ENCODE assay signal across 9 cellular contexts in genomic region chr13:38582133-38582532, GRCh38.
DNase-seq lines count a peak whose midpoint lies in the region; ATAC-seq and TF ChIP-seq lines count a peak whose summit lies in the region.
"Had no signal": no experiment of that assay in that cellular context is flagged by ENCODE, and none has a peak within 500 bp of the region (broad histone marks: within the 10 kb centered on the region; RNA-seq: fewer than 3 reads in every experiment).

No MANE protein-coding gene starts in this region.

- no peaks in the 10 kb centered on the region for H3K9me3 Mint-ChIP-seq in activated CD4-positive, alpha-beta T cell treated with anti-CD3 and anti-CD28 coated beads, Interleukin-2, amount 10 ng/mL, durations not matched to agents 7 days and 5 days
- no peaks in the 10 kb centered on the region for H3K9me3 Mint-ChIP-seq in CD8-positive, alpha-beta T cell

- H3K36me3 ChIP-seq in mammary epithelial cell (ENCODE audit: insufficient read depth, low read length) (no peaks in the 10 kb centered on the region), liver (ENCODE audit: control insufficient read depth in 4 of 4, insufficient read depth in 3 of 4, low read depth in 1 of 4, low read length in 3 of 4) (no peaks in the 10 kb centered on the region)
- no peaks in the 10 kb centered on the region for H3K36me3 ChIP-seq in CD8-positive, alpha-beta T cell (ENCODE audit: insufficient read depth, low read length)

- no peak overlapping the region for H3K27ac ChIP-seq in mammary epithelial cell (ENCODE audit: insufficient read depth, low read depth, low read length)
- H3K27ac ChIP-seq in liver (ENCODE audit: low read depth in 1 of 2, low read length in 2 of 2): no peak overlapping the region
- H3K27ac ChIP-seq in CD8-positive, alpha-beta T cell (ENCODE audit: low read depth, low read length): no peak overlapping the region

- H3K4me1 ChIP-seq in mammary epithelial cell (ENCODE audit: insufficient read depth, low read length): no peaks in the 10 kb centered on the region
- no peaks in the 10 kb centered on the region for H3K4me1 ChIP-seq in liver (ENCODE audit: control insufficient read depth in 4 of 4, insufficient read depth in 4 of 4, low read length in 3 of 4)
- no peaks in the 10 kb centered on the region for H3K4me1 ChIP-seq in CD8-positive, alpha-beta T cell (ENCODE audit: insufficient read depth, low read length)

- H3K4me3 ChIP-seq in mammary epithelial cell (replicated peaks in 1 of 3; ENCODE audit: insufficient read depth in 1 of 3, low read depth in 2 of 3, low read length in 3 of 3): no peak overlapping the region
- H3K4me3 ChIP-seq in liver (ENCODE audit: low read depth in 1 of 3, low read length in 3 of 3): no peak overlapping the region
- no peak overlapping the region for H3K4me3 ChIP-seq in CD8-positive, alpha-beta T cell (ENCODE audit: low read depth, low read length)

- BruUV-seq in mammary epithelial cell (replicated peaks; lab: Mats Ljungman, UMichigan): no TSS peak

- intact Hi-C loops in mammary epithelial cell (cut with micrococcal nuclease): loop anchor here (2.0 to 5.0 kb wide), 5 partner anchors 235 to 941 kb away; partner anchors contain the start of gene UFM1
- intact Hi-C loops in CD8-positive, alpha-beta T cell (cut with DNase I, micrococcal nuclease): loop anchor here in 1 of 2 experiments (5.0 kb wide), 1 partner anchor 1505 kb away; no protein-coding TSS in a partner anchor

- POLR2A ChIA-PET in activated CD4-positive, alpha-beta T cell treated with anti-CD3 and anti-CD28 coated beads, Interleukin-2, amount 10 ng/mL, durations not matched to agents 7 days and 5 days (lab: Charles Lee): no interaction called here
- POLR2A ChIA-PET in CD8-positive, alpha-beta T cell (lab: Charles Lee): no interaction called here

- H3K9ac ChIP-seq in mammary epithelial cell (ENCODE audit: insufficient read depth, low read length): no peak overlapping the region
- no peak overlapping the region for H3K9ac ChIP-seq in liver (ENCODE audit: low read depth in 1 of 2, low read length in 2 of 2)

- WGBS in mammary epithelial cell (ENCODE audit: low coverage, missing lambda C conversion rate): 15% methylated on average over 2 of the region's 2 CpGs
- 15% methylated on average over 2 of the region's 2 CpGs for WGBS in liver

- H3K4me1 Mint-ChIP-seq in activated CD4-positive, alpha-beta T cell treated with anti-CD3 and anti-CD28 coated beads, Interleukin-2, amount 10 ng/mL, durations not matched to agents 7 days and 5 days: no peaks in the 10 kb centered on the region
- H3K4me1 Mint-ChIP-seq in CD8-positive, alpha-beta T cell (ENCODE audit: low read depth): no peaks in the 10 kb centered on the region

- H3K36me3 Mint-ChIP-seq in activated CD4-positive, alpha-beta T cell treated with anti-CD3 and anti-CD28 coated beads, Interleukin-2, amount 10 ng/mL, durations not matched to agents 7 days and 5 days (ENCODE audit: low read depth): no peaks in the 10 kb centered on the region
- H3K36me3 Mint-ChIP-seq in CD8-positive, alpha-beta T cell: no peaks in the 10 kb centered on the region
- H3K36me3 Mint-ChIP-seq: activated naive CD8-positive, alpha-beta T cell had no signal

- DNase-seq in activated CD4-positive, alpha-beta T cell treated with anti-CD3 and anti-CD28 coated beads, Interleukin-2, amount 10 ng/mL, durations not matched to agents 7 days and 5 days: peak; percentile 8
- DNase-seq in activated CD4-positive, alpha-beta T cell treated with anti-CD3 and anti-CD28 coated beads, Interleukin-2, amount 50 U/mL, for 1 hour: no peak
- DNase-seq in NCI-H446 treated with DMSO at 0.1 percent for 48 hours (lab: John Stamatoyannopoulos, UW) (peak; percentile 14), mammary epithelial cell (peak; percentile 44)
- DNase-seq in CD8-positive, alpha-beta T cell: no peak
- no peak for DNase-seq in activated effector memory CD4-positive, alpha-beta T cell treated with Interleukin-2 at 50 U/mL for 16 hours

- in situ Hi-C loops in mammary epithelial cell (cut with MboI; ENCODE audit: low sequenced_read_pairs in 2 of 2): no loop called here

- H3K27me3 ChIP-seq in mammary epithelial cell (ENCODE audit: insufficient read depth, low read length): no peaks in the 10 kb centered on the region
- no peaks in the 10 kb centered on the region for H3K27me3 ChIP-seq in liver (ENCODE audit: control insufficient read depth in 4 of 4, insufficient read depth in 4 of 4, low read length in 3 of 4)
- no peaks in the 10 kb centered on the region for H3K27me3 ChIP-seq in CD8-positive, alpha-beta T cell (ENCODE audit: insufficient read depth, low read length)

- H3K4me2 ChIP-seq in mammary epithelial cell (ENCODE audit: insufficient read depth, low read depth, low read length): no peak overlapping the region

- no peak overlapping the region for H2AFZ ChIP-seq in mammary epithelial cell (ENCODE audit: low read depth, low read length)

- peak; percentile 68 to 71 for TF ChIP-seq RAD21 in liver (IDR thresholded peaks at IDR 0.05)

- H3K4me3 Mint-ChIP-seq in activated CD4-positive, alpha-beta T cell treated with anti-CD3 and anti-CD28 coated beads, Interleukin-2, amount 10 ng/mL, durations not matched to agents 7 days and 5 days: no peak overlapping the region
- H3K4me3 Mint-ChIP-seq in CD8-positive, alpha-beta T cell: no peak overlapping the region
- H3K4me3 Mint-ChIP-seq: activated naive CD8-positive, alpha-beta T cell had no signal

- no peaks in the 10 kb centered on the region for H4K20me1 ChIP-seq in mammary epithelial cell (ENCODE audit: insufficient read depth, low read length)

- peak; percentile 38 to 56 for TF ChIP-seq CTCF in mammary epithelial cell (conservative IDR thresholded peaks at IDR 0.05 in 1 of 2, IDR thresholded peaks at IDR 0.05 in 1 of 2; ENCODE audit: extremely low read depth in 1 of 2, insufficient read depth in 1 of 2, low read depth in 1 of 2, low read length in 2 of 2)
- peak; percentile 32 for TF ChIP-seq CTCF in liver (IDR thresholded peaks at IDR 0.05; ENCODE audit: low read depth, low read length, missing input control)
- no peak for TF ChIP-seq CTCF in CD8-positive, alpha-beta T cell (IDR thresholded peaks at IDR 0.05)

- CTCF ChIA-PET in activated CD4-positive, alpha-beta T cell treated with anti-CD3 and anti-CD28 coated beads, Interleukin-2, amount 10 ng/mL, durations not matched to agents 7 days and 5 days (lab: Charles Lee): interaction anchor here (1.6 kb wide), 1 partner anchor 8 kb away, joined by 5 read pairs; no protein-coding TSS in a partner anchor
- CTCF ChIA-PET in mammary epithelial cell (lab: Charles Lee; ENCODE audit: low non-redundant PET): interaction anchor here (0.6 to 1.1 kb wide), 7 partner anchors 76 to 940 kb away, joined by 3 to 7 read pairs (median 4); partner anchors contain the start of gene TRPC4
- CTCF ChIA-PET in CD8-positive, alpha-beta T cell (lab: Charles Lee): interaction anchor here (0.8 kb wide), 1 partner anchor 1507 kb away, joined by 3 read pairs; no protein-coding TSS in a partner anchor

- H3K9me3 ChIP-seq in mammary epithelial cell (replicated peaks; ENCODE audit: insufficient read depth, low read length): no peaks in the 10 kb centered on the region
- H3K9me3 ChIP-seq in liver (ENCODE audit: control insufficient read depth in 4 of 4, low read length in 3 of 4): no peaks in the 10 kb centered on the region
- H3K9me3 ChIP-seq in CD8-positive, alpha-beta T cell (ENCODE audit: low read length): no peaks in the 10 kb centered on the region

- no peaks in the 10 kb centered on the region for H3K79me2 ChIP-seq in mammary epithelial cell (ENCODE audit: insufficient read depth, low read length)

- peak; percentile 73 for ATAC-seq in HG02870 (IDR thresholded peaks at IDR 0.05; ENCODE audit: unreplicated experiment)
- no peak for ATAC-seq in CD8-positive, alpha-beta T cell

- H3K27me3 Mint-ChIP-seq in activated CD4-positive, alpha-beta T cell treated with anti-CD3 and anti-CD28 coated beads, Interleukin-2, amount 10 ng/mL, durations not matched to agents 7 days and 5 days: no peaks in the 10 kb centered on the region
- H3K27me3 Mint-ChIP-seq in CD8-positive, alpha-beta T cell (ENCODE audit: low read depth): no peaks in the 10 kb centered on the region

- dilution Hi-C loops in mammary epithelial cell (cut with HindIII; ENCODE audit: low sequenced_read_pairs): no loop called here

- H3K27ac Mint-ChIP-seq in activated CD4-positive, alpha-beta T cell treated with anti-CD3 and anti-CD28 coated beads, Interleukin-2, amount 10 ng/mL, durations not matched to agents 7 days and 5 days: no peak overlapping the region
- no peak overlapping the region for H3K27ac Mint-ChIP-seq in CD8-positive, alpha-beta T cell
- H3K27ac Mint-ChIP-seq: activated naive CD8-positive, alpha-beta T cell had no signal

TF ChIP-seq in liver, 16 proteins besides CTCF, POLR2A, EP300 and RAD21:
- TF ChIP-seq EGR1 (IDR thresholded peaks at IDR 0.05; ENCODE audit: low read depth in 2 of 2) (no peak), RXRA (IDR thresholded peaks at IDR 0.05) (no peak), NR2F2 (IDR thresholded peaks at IDR 0.05) (no peak), ATF3 (IDR thresholded peaks at IDR 0.05) (no peak), FOXA2 (IDR thresholded peaks at IDR 0.05) (no peak)

Comparison
In these comparisons a context has a peak if more than half of its experiments do, and no peak if none do; other contexts are left out.
1. DNase-seq: peak in activated CD4-positive, alpha-beta T cell treated with anti-CD3 and anti-CD28 coated beads, Interleukin-2, amount 10 ng/mL, durations not matched to agents 7 days and 5 days (single experiment), NCI-H446 treated with DMSO at 0.1 percent for 48 hours (single experiment) and mammary epithelial cell (single experiment); none in activated CD4-positive, alpha-beta T cell treated with anti-CD3 and anti-CD28 coated beads, Interleukin-2, amount 50 U/mL, for 1 hour (single experiment), CD8-positive, alpha-beta T cell (0 of 7) and activated effector memory CD4-positive, alpha-beta T cell treated with Interleukin-2 at 50 U/mL for 16 hours (single experiment).